Comparison of ENCODE assay signal across 24 cellular contexts in the genomic region with DNA sequence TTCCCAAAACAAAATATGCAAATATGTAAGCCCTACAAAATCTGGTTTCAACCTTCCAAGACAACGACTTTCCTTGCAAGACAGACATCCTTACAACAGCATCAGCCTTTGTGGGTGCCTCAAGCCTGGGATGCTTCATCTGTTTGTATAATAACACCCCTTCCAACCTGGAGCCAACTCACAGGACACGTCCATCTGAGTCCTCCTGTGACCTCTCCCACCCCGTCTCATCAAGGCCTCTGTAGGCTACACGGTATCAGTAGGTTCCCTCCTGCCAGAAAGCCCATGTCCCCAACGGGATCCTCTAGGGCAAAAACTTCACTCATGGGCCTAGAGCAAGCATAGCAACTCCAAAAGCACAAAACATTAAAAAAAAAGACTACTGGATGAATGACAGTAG.
"Had no signal": no experiment of that assay in that cellular context is flagged by ENCODE, and none has a peak within 500 bp of the region (broad histone marks: within the 10 kb centered on the region; RNA-seq: fewer than 3 reads in every experiment).

No MANE protein-coding gene starts in this region.

- H3K36me3 Mint-ChIP-seq: natural killer cell treated with Interleukin-12 subunit alpha and Interleukin-12 subunit beta and Interleukin-15 and Interleukin-18, amount 100 ng/mL, for 72 hours had no signal

- H3K4me3 Mint-ChIP-seq: activated naive CD8-positive, alpha-beta T cell treated with anti-CD3 and anti-CD28 coated beads, Interleukin-2, amount 50 U/mL, for 24 hours; activated T-cell treated with anti-CD3 and anti-CD28 coated beads, Interleukin-2, amount 50 U/mL, for 72 hours; dendritic cell treated with granulocyte-macrophage colony-stimulating factor and Interleukin-4, amounts not matched to agents 40 ng/mL and 50 ng/mL, for 4 days; natural killer cell treated with Interleukin-12 subunit alpha and Interleukin-12 subunit beta and Interleukin-15 and Interleukin-18, amount 100 ng/mL, for 72 hours; stimulated activated naive CD8-positive, alpha-beta T cell treated with anti-CD3 and anti-CD28 coated beads, Interleukin-15, Interleukin-2, amounts not matched to agents 100 ng/mL and 50 ng/mL, for 24 hours; T-helper 2 cell treated with Interferon-gamma antibody and Interleukin-4, amounts not matched to agents 5 μg/mL and 100 μg/mL, for 36 hours had no signal

- H3K27me3 Mint-ChIP-seq: activated naive CD8-positive, alpha-beta T cell treated with anti-CD3 and anti-CD28 coated beads, Interleukin-2, amount 50 U/mL, for 24 hours; dendritic cell treated with granulocyte-macrophage colony-stimulating factor and Interleukin-4, amounts not matched to agents 40 ng/mL and 50 ng/mL, for 4 days; natural killer cell treated with Interleukin-12 subunit alpha and Interleukin-12 subunit beta and Interleukin-15 and Interleukin-18, amount 100 ng/mL, for 72 hours; stimulated activated naive CD8-positive, alpha-beta T cell treated with anti-CD3 and anti-CD28 coated beads, Interleukin-15, Interleukin-2, amounts not matched to agents 100 ng/mL and 50 ng/mL, for 24 hours had no signal

- DNase-seq: activated CD4-positive, alpha-beta T cell treated with anti-CD3 and anti-CD28 coated beads for 1 hour; activated CD8-positive, alpha-beta memory T cell treated with anti-CD3 and anti-CD28 coated beads for 24 hours; activated effector memory CD4-positive, alpha-beta T cell treated with anti-CD3 and anti-CD28 coated beads, Interleukin-2, amount 50 U/mL, for 16 hours; activated naive CD4-positive, alpha-beta T cell treated with anti-CD3 and anti-CD28 coated beads, Interleukin-2, amount 50 U/mL, for 16 hours; activated naive CD8-positive, alpha-beta T cell treated with anti-CD3 and anti-CD28 coated beads, Interleukin-2, amount 50 U/mL, for 24 hours; activated T-cell treated with anti-CD3 and anti-CD28 coated beads, Interleukin-2, amount 50 U/mL, for 72 hours; effector CD4-positive, alpha-beta T cell; heart right ventricle; lower lobe of right lung; midbrain; right cardiac atrium; stimulated activated CD4-positive, alpha-beta T cell treated with anti-CD3 and anti-CD28 coated beads, Interleukin-1b, Interleukin-23, amount 100 ng/mL, for 48 hours; WERI-Rb-1 had no signal

- ATAC-seq: body of pancreas, heart right ventricle, lower lobe of right lung, pancreas had no signal

- H3K36me3 ChIP-seq: cardiac muscle cell, neutrophil, vagina, WERI-Rb-1 had no signal

- H3K9me3 Mint-ChIP-seq: activated naive CD8-positive, alpha-beta T cell treated with anti-CD3 and anti-CD28 coated beads, Interleukin-2, amount 50 U/mL, for 24 hours; activated T-cell treated with anti-CD3 and anti-CD28 coated beads, Interleukin-2, amount 50 U/mL, for 72 hours; dendritic cell treated with granulocyte-macrophage colony-stimulating factor and Interleukin-4, amounts not matched to agents 40 ng/mL and 50 ng/mL, for 4 days; natural killer cell treated with Interleukin-12 subunit alpha and Interleukin-12 subunit beta and Interleukin-15 and Interleukin-18, amount 100 ng/mL, for 72 hours; stimulated activated naive CD8-positive, alpha-beta T cell treated with anti-CD3 and anti-CD28 coated beads, Interleukin-15, Interleukin-2, amounts not matched to agents 100 ng/mL and 50 ng/mL, for 24 hours; T-helper 2 cell treated with Interferon-gamma antibody and Interleukin-4, amounts not matched to agents 5 μg/mL and 100 μg/mL, for 36 hours had no signal

- H3K27me3 ChIP-seq: body of pancreas, cardiac muscle cell, heart right ventricle, neutrophil, pancreas, transverse colon, vagina had no signal

- FAIRE-seq: pancreas, TTC549 had no signal

- H3K4me3 ChIP-seq: body of pancreas, cardiac muscle cell, heart right ventricle, lower lobe of right lung, pancreas, transverse colon, vagina had no signal

- H3K9me3 ChIP-seq: body of pancreas, heart right ventricle, lower lobe of right lung, neutrophil, pancreas, transverse colon, vagina had no signal

- H3K27ac ChIP-seq: cardiac muscle cell, heart right ventricle, lower lobe of right lung, neutrophil, pancreas, vagina, WERI-Rb-1 had no signal

- H3K27ac Mint-ChIP-seq: activated naive CD8-positive, alpha-beta T cell treated with anti-CD3 and anti-CD28 coated beads, Interleukin-2, amount 50 U/mL, for 24 hours; activated T-cell treated with anti-CD3 and anti-CD28 coated beads, Interleukin-2, amount 50 U/mL, for 72 hours; dendritic cell treated with granulocyte-macrophage colony-stimulating factor and Interleukin-4, amounts not matched to agents 40 ng/mL and 50 ng/mL, for 4 days; natural killer cell treated with Interleukin-12 subunit alpha and Interleukin-12 subunit beta and Interleukin-15 and Interleukin-18, amount 100 ng/mL, for 72 hours; stimulated activated naive CD8-positive, alpha-beta T cell treated with anti-CD3 and anti-CD28 coated beads, Interleukin-15, Interleukin-2, amounts not matched to agents 100 ng/mL and 50 ng/mL, for 24 hours; T-helper 2 cell treated with Interferon-gamma antibody and Interleukin-4, amounts not matched to agents 5 μg/mL and 100 μg/mL, for 36 hours had no signal
